9 cellular contexts compared by ENCODE assay signal in the genomic region with DNA sequence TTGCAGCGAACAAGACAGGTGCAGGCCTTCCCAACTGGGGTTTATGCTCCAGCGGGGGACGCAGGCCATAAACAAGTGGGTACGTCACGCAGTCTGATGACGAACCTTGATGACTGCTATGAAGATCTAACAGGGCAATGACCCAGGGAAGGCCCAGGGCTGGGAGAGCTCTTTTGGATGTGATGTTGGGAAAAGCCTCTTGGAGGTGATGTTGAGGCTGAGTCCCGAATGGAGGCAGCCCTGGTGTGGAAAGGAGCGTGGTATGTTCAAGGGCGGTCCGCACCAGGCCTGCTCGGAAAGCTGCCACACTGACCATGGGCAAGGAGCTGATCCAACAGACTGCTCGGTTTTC. TPM values are rescaled to one million over a fixed set of nuclear protein-coding genes. Genes with fewer than 3 reads are reported as not detected.
DNase-seq lines count a peak whose midpoint lies in the region; ATAC-seq and TF ChIP-seq lines count a peak whose summit lies in the region.
"Had no signal": no experiment of that assay in that cellular context is flagged by ENCODE, and none has a peak within 500 bp of the region (broad histone marks: within the 10 kb centered on the region; RNA-seq: fewer than 3 reads in every experiment).

No MANE protein-coding gene starts in this region.

- TF ChIP-seq POLR2A in thyroid gland (IDR thresholded peaks at IDR 0.05): no peak

- H3K4me2 ChIP-seq in H9 (ENCODE audit: insufficient read depth, insufficient read length, low read length): no peak overlapping the region

- intact Hi-C loops in right cardiac atrium (cut with DNase I): no loop called here
- intact Hi-C loops in thyroid gland (cut with DNase I): no loop called here

- H2BK20ac ChIP-seq in H9 (ENCODE audit: low read depth, low read length, poor library complexity, severe bottlenecking): no peak overlapping the region

- peak overlapping the region; percentile 13 for H3K18ac ChIP-seq in H9 (ENCODE audit: insufficient read length, low read depth, low read length)

- WGBS in H9 (ENCODE audit: extremely low coverage, insufficient read length, low lambda C conversion rate): no CpG with 5 or more reads among the region's 12 CpGs
- 91% methylated on average over 12 of the region's 12 CpGs for WGBS in right cardiac atrium
- 93 to 94% methylated on average over 12 of the region's 12 CpGs for WGBS in thyroid gland, 2 donors

- H4K20me1 ChIP-seq in H9 (ENCODE audit: control insufficient read depth, insufficient read depth, insufficient read length): no peaks in the 10 kb centered on the region

- no peak overlapping the region for H3K4ac ChIP-seq in H9 (ENCODE audit: low read depth, low read length)

- peaks cover 9% of the 10 kb centered on the region for H3K23me2 ChIP-seq in H9 (ENCODE audit: insufficient read length, low read depth, low read length, poor library complexity, severe bottlenecking)

- H3K79me2 ChIP-seq in H9 (ENCODE audit: insufficient read depth, low read length): peaks cover 37% of the 10 kb centered on the region; the same call in 1 of the 2 replicates

- ATAC-seq in right cardiac atrium (no peak), HG03139 (IDR thresholded peaks at IDR 0.05; ENCODE audit: unreplicated experiment) (no peak)

- H3K27ac ChIP-seq in H9 (ENCODE audit: insufficient read length, low read depth, low read length) (peak overlapping the region; percentile 57), VCaP (peak overlapping the region; percentile 74), right cardiac atrium (ENCODE audit: low read length) (peak overlapping the region; percentile 38), skeletal muscle tissue (ENCODE audit: low read depth, low read length) (peak overlapping the region; percentile 56), thyroid gland (no peak overlapping the region)
- H3K27ac ChIP-seq: HL-60 had no signal

- peaks cover 11% of the 10 kb centered on the region; the same call in 1 of the 2 replicates for H3K4me1 ChIP-seq in H9 (ENCODE audit: insufficient read depth, low read length)
- peaks cover 18% of the 10 kb centered on the region for H3K4me1 ChIP-seq in right cardiac atrium (ENCODE audit: control insufficient read depth, insufficient read depth, low read length)
- H3K4me1 ChIP-seq in skeletal muscle tissue (ENCODE audit: control insufficient read depth in 3 of 3, insufficient read depth in 3 of 3, low read length in 3 of 3): peaks cover 13 to 40% (median 37%) of the 10 kb centered on the region in 3 donors
- H3K4me1 ChIP-seq in thyroid gland: peaks cover 7 to 15% of the 10 kb centered on the region in 2 donors

- H2BK120ac ChIP-seq in H9 (ENCODE audit: low read depth, low read length, poor library complexity, severe bottlenecking): no peak overlapping the region

- no peak overlapping the region for H3T11ph ChIP-seq in H9 (ENCODE audit: low read length)

- H3K56ac ChIP-seq in H9 (ENCODE audit: insufficient read length, low read depth, low read length): no peak overlapping the region

- no peak overlapping the region for H4K5ac ChIP-seq in H9 (ENCODE audit: insufficient read length, low read depth, low read length)

- H3K9me3 Mint-ChIP-seq in H9: no peaks in the 10 kb centered on the region

- no peak overlapping the region for H3K9ac ChIP-seq in H9 (ENCODE audit: extremely low read depth, insufficient read length, low read length)
- H3K9ac ChIP-seq in skeletal muscle tissue (ENCODE audit: low read depth in 1 of 3, low read length in 3 of 3): peak overlapping the region in 1 of 3 donors; percentile 40

- peaks cover 4% of the 10 kb centered on the region for H3K79me1 ChIP-seq in H9 (ENCODE audit: insufficient read depth, low read depth, low read length, poor library complexity, severe bottlenecking)

- H3K27ac Mint-ChIP-seq in H9: peak overlapping the region; percentile 92 to 98 (median 96)

- H2BK12ac ChIP-seq in H9 (ENCODE audit: insufficient read length, low read depth, low read length): no peak overlapping the region

- H3K4me3 Mint-ChIP-seq in H9: peak overlapping the region in 1 of 2 experiments; percentile 70; a peak in 2 of 5 replicates

- H3K27me3 ChIP-seq in H9 (ENCODE audit: insufficient read depth, low read length) (no peaks in the 10 kb centered on the region), right cardiac atrium (ENCODE audit: control insufficient read depth, insufficient read depth) (no peaks in the 10 kb centered on the region), skeletal muscle tissue (ENCODE audit: control insufficient read depth in 3 of 3, insufficient read depth in 3 of 3, low read length in 3 of 3) (peaks cover 5 to 13% (median 8%) of the 10 kb centered on the region in 3 donors), thyroid gland (no peaks in the 10 kb centered on the region)

- no peaks in the 10 kb centered on the region for H3K27me3 Mint-ChIP-seq in H9 (ENCODE audit: low read depth)

- peaks cover 33 to 54% (median 53%) of the 10 kb centered on the region in 3 experiments; a peak in 6 of 7 replicates for H3K36me3 Mint-ChIP-seq in H9 (ENCODE audit: insufficient read depth in 1 of 3, low read depth in 3 of 3)

- no peak overlapping the region for H2BK15ac ChIP-seq in H9 (ENCODE audit: low read depth, low read length)

- TF ChIP-seq CTCF in H9 (conservative IDR thresholded peaks at IDR 0.05) (no peak), VCaP (conservative IDR thresholded peaks at IDR 0.05) (no peak), thyroid gland (IDR thresholded peaks at IDR 0.05) (no peak)

- H3K9me3 ChIP-seq in H9 (ENCODE audit: control insufficient read depth, low read depth, low read length): no peaks in the 10 kb centered on the region
- H3K9me3 ChIP-seq in right cardiac atrium (ENCODE audit: control insufficient read depth, low read length): no peaks in the 10 kb centered on the region
- no peaks in the 10 kb centered on the region for H3K9me3 ChIP-seq in skeletal muscle tissue (ENCODE audit: control insufficient read depth in 3 of 3, low read length in 3 of 3)
- H3K9me3 ChIP-seq in thyroid gland: no peaks in the 10 kb centered on the region

- H3K14ac ChIP-seq in H9 (ENCODE audit: insufficient read depth, low read length): no peak overlapping the region

- no peak overlapping the region for H4K8ac ChIP-seq in H9 (replicated peaks; ENCODE audit: insufficient read length, low read depth, low read length)

- H4K91ac ChIP-seq in H9 (ENCODE audit: insufficient read length, low read depth, low read length): no peak overlapping the region

- H2BK5ac ChIP-seq in H9 (ENCODE audit: insufficient read length, low read length): no peak overlapping the region

- peaks cover 58 to 63% of the 10 kb centered on the region in 2 experiments for H3K4me1 Mint-ChIP-seq in H9

- no peak overlapping the region for H2AK5ac ChIP-seq in H9 (ENCODE audit: insufficient read length, low read length)

- H3K4me3 ChIP-seq in right cardiac atrium (ENCODE audit: low read length): no peak overlapping the region
- peak overlapping the region in 1 of 3 donors; percentile 41 for H3K4me3 ChIP-seq in skeletal muscle tissue (ENCODE audit: low read length in 3 of 3)
- no peak overlapping the region for H3K4me3 ChIP-seq in thyroid gland (replicated peaks in 1 of 3)

- H2AFZ ChIP-seq in H9 (ENCODE audit: low read length): no peak overlapping the region

- H3K23ac ChIP-seq in H9 (ENCODE audit: insufficient read length, low read depth, low read length): no peak overlapping the region

- peak; percentile 61 for DNase-seq in H9
- peak in 1 of 3 donors; percentile 30 for DNase-seq in right cardiac atrium
- DNase-seq in thyroid gland: no peak
- DNase-seq in DMS 273 treated with DMSO at 0.1 percent for 48 hours (lab: John Stamatoyannopoulos, UW): no peak
- no peak for DNase-seq in stimulated activated CD4-positive, alpha-beta T cell treated with anti-CD3 and anti-CD28 coated beads, Interleukin-2, amount 100 ng/mL, for 48 hours

- peaks cover 0 to 4% (median 4%) of the 10 kb centered on the region in 3 donors for H3K36me3 ChIP-seq in skeletal muscle tissue (ENCODE audit: control insufficient read depth in 3 of 3, insufficient read depth in 3 of 3, low read length in 3 of 3)
- no peaks in the 10 kb centered on the region for H3K36me3 ChIP-seq in thyroid gland

RNA-seq across cellular contexts. Expression of a gene that starts 5.8 kb away (rescaled TPM):
- 316 and 322 TPM in 2 replicates for total RNA-seq in H9 (2021)
- total RNA-seq in right cardiac atrium: 10 to 100 TPM; 16.4 to 38.1 (median 31.1) TPM
- 30.6 TPM for polyA plus RNA-seq in right cardiac atrium
- total RNA-seq in skeletal muscle tissue: 41.2 TPM
- 1 to 10 TPM; 2.8 to 9.3 (median 7.0) TPM for total RNA-seq in thyroid gland

RNA-seq across cellular contexts. Expression of a gene that starts 17.1 kb away (rescaled TPM):
- total RNA-seq in H9 (2021) (125 and 126 TPM in 2 replicates), right cardiac atrium (10 to 100 TPM; 41.3 to 45.7 (median 43.3) TPM), skeletal muscle tissue (16.2 TPM), thyroid gland (10 to 100 TPM in 3 of 4 donors, 1 to 10 TPM in 1; 6.8 to 17.3 (median 13.9) TPM)
- polyA plus RNA-seq in right cardiac atrium: 27.6 TPM

RNA-seq across cellular contexts. Expression of a gene that starts 41.2 kb away (rescaled TPM):
- total RNA-seq in H9 (2021) (114 and 115 TPM in 2 replicates), right cardiac atrium (1 to 10 TPM; 4.6 to 5.4 (median 5.1) TPM), skeletal muscle tissue (11.0 TPM), thyroid gland (1 to 10 TPM; 4.1 to 6.3 (median 5.2) TPM)
- 4.6 TPM for polyA plus RNA-seq in right cardiac atrium

RNA-seq across cellular contexts. Expression of a gene that starts 41.5 kb away (rescaled TPM):
- total RNA-seq in H9 (2021) (199 and 201 TPM in 2 replicates), right cardiac atrium (100 to 1,000 TPM; 107 to 113 (median 111) TPM), skeletal muscle tissue (118 TPM), thyroid gland (10 to 100 TPM; 28.0 to 57.9 (median 48.1) TPM)
- 170 TPM for polyA plus RNA-seq in right cardiac atrium

RNA-seq across cellular contexts. Expression of a gene that starts 57.4 kb away (rescaled TPM):
- total RNA-seq in H9 (2021): 34.9 and 36.7 TPM in 2 replicates
- 10 to 100 TPM; 37.5 to 50.1 (median 42.5) TPM for total RNA-seq in right cardiac atrium
- 43.1 TPM for polyA plus RNA-seq in right cardiac atrium
- 43.3 TPM for total RNA-seq in skeletal muscle tissue
- 10 to 100 TPM; 25.2 to 37.6 (median 31.2) TPM for total RNA-seq in thyroid gland

Comparison
In these comparisons a context has a peak if more than half of its experiments do, and no peak if none do; other contexts are left out.
1. H3K27ac ChIP-seq: peak in H9 (single experiment), VCaP (single experiment), right cardiac atrium (single experiment) and skeletal muscle tissue (single experiment); none in thyroid gland (0 of 3).